In genomic region chr1:83994111-83994510, GRCh38 we compare ENCODE assay signal across 21 cellular contexts.
"Had no signal": no experiment of that assay in that cellular context is flagged by ENCODE, and none has a peak within 500 bp of the region (broad histone marks: within the 10 kb centered on the region; RNA-seq: fewer than 3 reads in every experiment).

No MANE protein-coding gene starts in this region.

- H3K9me3 Mint-ChIP-seq: dendritic cell treated with granulocyte-macrophage colony-stimulating factor and Interleukin-4, amounts not matched to agents 40 ng/mL and 50 ng/mL, for 4 days; immature natural killer cell; memory B cell; natural killer cell treated with Interleukin-12 subunit alpha and Interleukin-12 subunit beta and Interleukin-15 and Interleukin-18, amount 100 ng/mL, for 72 hours; stimulated activated effector memory CD8-positive, alpha-beta T cell treated with anti-CD3 and anti-CD28 coated beads, Interleukin-12 subunit alpha, Interleukin-12 subunit beta, amount 100 ng/mL, for 72 hours; stimulated activated naive CD8-positive, alpha-beta T cell treated with anti-CD3 and anti-CD28 coated beads, Interleukin-15, Interleukin-2, amounts not matched to agents 100 ng/mL and 50 ng/mL, for 24 hours had no signal

- H3K4me3 Mint-ChIP-seq: dendritic cell treated with granulocyte-macrophage colony-stimulating factor and Interleukin-4, amounts not matched to agents 40 ng/mL and 50 ng/mL, for 4 days; immature natural killer cell; memory B cell; natural killer cell treated with Interleukin-12 subunit alpha and Interleukin-12 subunit beta and Interleukin-15 and Interleukin-18, amount 100 ng/mL, for 72 hours; stimulated activated effector memory CD8-positive, alpha-beta T cell treated with anti-CD3 and anti-CD28 coated beads, Interleukin-12 subunit alpha, Interleukin-12 subunit beta, amount 100 ng/mL, for 72 hours; stimulated activated naive CD8-positive, alpha-beta T cell treated with anti-CD3 and anti-CD28 coated beads, Interleukin-15, Interleukin-2, amounts not matched to agents 100 ng/mL and 50 ng/mL, for 24 hours; type B pancreatic cell had no signal

- H3K27ac Mint-ChIP-seq: dendritic cell treated with granulocyte-macrophage colony-stimulating factor and Interleukin-4, amounts not matched to agents 40 ng/mL and 50 ng/mL, for 4 days; immature natural killer cell; memory B cell; natural killer cell treated with Interleukin-12 subunit alpha and Interleukin-12 subunit beta and Interleukin-15 and Interleukin-18, amount 100 ng/mL, for 72 hours; stimulated activated effector memory CD8-positive, alpha-beta T cell treated with anti-CD3 and anti-CD28 coated beads, Interleukin-12 subunit alpha, Interleukin-12 subunit beta, amount 100 ng/mL, for 72 hours; stimulated activated naive CD8-positive, alpha-beta T cell treated with anti-CD3 and anti-CD28 coated beads, Interleukin-15, Interleukin-2, amounts not matched to agents 100 ng/mL and 50 ng/mL, for 24 hours; type B pancreatic cell had no signal

- H3K36me3 ChIP-seq: left ventricle myocardium inferior, lower lobe of right lung, pancreas, prostate gland, right lobe of liver, thyroid gland had no signal

- H3K27ac ChIP-seq: foreskin keratinocyte, left ventricle myocardium inferior, lower lobe of right lung, prostate gland, right lobe of liver, thyroid gland had no signal

- H3K9me3 ChIP-seq: left ventricle myocardium inferior, lower lobe of right lung, pancreas, prostate gland, right lobe of liver, thyroid gland had no signal

- H3K4me3 ChIP-seq: left ventricle myocardium inferior, lower lobe of right lung, pancreas, prostate gland, right lobe of liver, thyroid gland had no signal

- H3K27me3 ChIP-seq: foreskin keratinocyte, pancreas, right lobe of liver, thyroid gland had no signal

- H3K4me1 Mint-ChIP-seq: stimulated activated effector memory CD8-positive, alpha-beta T cell treated with anti-CD3 and anti-CD28 coated beads, Interleukin-12 subunit alpha, Interleukin-12 subunit beta, amount 100 ng/mL, for 72 hours had no signal

- DNase-seq: erythroblast; foreskin keratinocyte; immature natural killer cell; kidney; left cardiac atrium; left ventricle myocardium inferior; lower lobe of right lung; midbrain; occipital lobe; pancreas; right lobe of liver; stimulated activated CD4-positive, alpha-beta T cell treated with anti-CD3 and anti-CD28 coated beads, Interleukin-4, amount 100 ng/mL, for 1 hour; stimulated activated CD8-positive, alpha-beta memory T cell treated with anti-CD3 and anti-CD28 coated beads, Interleukin-4, amount 100 ng/mL, for 48 hours; thyroid gland had no signal

- H3K4me1 ChIP-seq: lower lobe of right lung, prostate gland, thyroid gland had no signal

- H3K36me3 Mint-ChIP-seq: immature natural killer cell; memory B cell; natural killer cell treated with Interleukin-12 subunit alpha and Interleukin-12 subunit beta and Interleukin-15 and Interleukin-18, amount 100 ng/mL, for 72 hours; stimulated activated effector memory CD8-positive, alpha-beta T cell treated with anti-CD3 and anti-CD28 coated beads, Interleukin-12 subunit alpha, Interleukin-12 subunit beta, amount 100 ng/mL, for 72 hours had no signal
